In the genomic region with DNA sequence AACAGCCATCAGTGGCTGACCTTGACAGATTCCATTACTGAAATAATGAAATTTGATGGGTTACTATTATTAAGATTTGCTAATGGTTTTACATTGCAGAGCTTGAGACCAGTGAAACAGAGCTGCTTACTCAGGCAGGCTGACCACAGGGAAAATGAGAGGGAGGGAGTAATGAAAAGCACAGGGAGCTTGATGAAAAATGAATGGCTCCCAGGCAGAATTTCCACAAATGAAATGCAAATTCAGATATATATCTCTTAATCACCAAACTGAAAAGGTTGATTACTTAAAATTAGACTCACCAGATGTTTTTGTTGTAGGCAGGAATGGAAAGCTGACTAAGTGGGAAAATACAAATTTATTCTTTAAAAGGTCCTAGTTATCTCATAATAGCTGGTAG, we compare ENCODE assay signal across 29 cellular contexts. TPM values are rescaled to one million over a fixed set of nuclear protein-coding genes. Genes with fewer than 3 reads are reported as not detected.
"Had no signal": no experiment of that assay in that cellular context is flagged by ENCODE, and none has a peak within 500 bp of the region (broad histone marks: within the 10 kb centered on the region; RNA-seq: fewer than 3 reads in every experiment).

No MANE protein-coding gene starts in this region.

- H3K27me3 ChIP-seq: adrenal gland, brain microvascular endothelial cell, SJCRH30 had no signal

- H3K36me3 ChIP-seq: adrenal gland, brain microvascular endothelial cell, SJCRH30 had no signal

- H3K27ac ChIP-seq: adrenal gland, brain microvascular endothelial cell, KMS-11, SJCRH30 had no signal

- H3K9ac ChIP-seq: KMS-11 had no signal

- H3K9me3 ChIP-seq: adrenal gland, SJCRH30 had no signal

- H3K4me3 ChIP-seq: adrenal gland, SJCRH30 had no signal

- DNase-seq: activated CD4-positive, alpha-beta T cell treated with anti-CD3 and anti-CD28 coated beads, Interleukin-2, amount 10 ng/mL, durations not matched to agents 24 days and 14 days; activated CD4-positive, alpha-beta T cell treated with anti-CD3 and anti-CD28 coated beads, Interleukin-2, amount 50 U/mL, for 48 hours; activated CD8-positive, alpha-beta T cell treated with anti-CD3 and anti-CD28 coated beads, Interleukin-2, amount 10 ng/mL, durations not matched to agents 7 days and 5 days; activated gamma-delta T cell; activated naive CD4-positive, alpha-beta T cell treated with Interleukin-2 at 50 U/mL for 16 hours; activated naive CD8-positive, alpha-beta T cell treated with anti-CD3 and anti-CD28 coated beads, Interleukin-2, amount 10 ng/mL, durations not matched to agents 7 days and 5 days; activated T-cell treated with anti-CD3 and anti-CD28 coated beads, Interleukin-2, amount 50 U/mL, for 24 hours; adrenal gland; brain microvascular endothelial cell; central memory CD4-positive, alpha-beta T cell; MM.1S; NCI-H1092 treated with DMSO at 0.1 percent for 48 hours; NCI-H1417; NCI-H146; NCI-H187; NCI-H2029 treated with DMSO at 0.1 percent for 48 hours; NCI-H2107; NCI-H2171; NCI-H2227 treated with DMSO at 0.1 percent for 48 hours; NCI-H446 treated with DMSO at 0.1 percent for 48 hours; NCI-H524; SHP77; SJCRH30; SW 1271; T-helper 1 cell; T-helper 2 cell; T-helper 9 cell had no signal

- H3K4me1 ChIP-seq: adrenal gland had no signal

RNA-seq across cellular contexts. Expression of a gene that starts 36.1 kb away (rescaled TPM):
- total RNA-seq: activated CD4-positive, alpha-beta T cell treated with anti-CD3 and anti-CD28 coated beads, Interleukin-2, amount 10 ng/mL, durations not matched to agents 24 days and 14 days; activated CD8-positive, alpha-beta T cell treated with anti-CD3 and anti-CD28 coated beads, Interleukin-2, amount 10 ng/mL, durations not matched to agents 7 days and 5 days; activated naive CD8-positive, alpha-beta T cell treated with anti-CD3 and anti-CD28 coated beads, Interleukin-2, amount 10 ng/mL, durations not matched to agents 7 days and 5 days; activated T-helper 2 cell treated with anti-CD3 and anti-CD28 coated beads, Interferon-gamma antibody, Interleukin-2, Interleukin-4, amounts not matched to agents 10 μg/mL and 5 μg/mL and 100 μg/mL, durations not matched to agents 14 hours and 24 hours and 36 hours had no signal
